In the genomic region with DNA sequence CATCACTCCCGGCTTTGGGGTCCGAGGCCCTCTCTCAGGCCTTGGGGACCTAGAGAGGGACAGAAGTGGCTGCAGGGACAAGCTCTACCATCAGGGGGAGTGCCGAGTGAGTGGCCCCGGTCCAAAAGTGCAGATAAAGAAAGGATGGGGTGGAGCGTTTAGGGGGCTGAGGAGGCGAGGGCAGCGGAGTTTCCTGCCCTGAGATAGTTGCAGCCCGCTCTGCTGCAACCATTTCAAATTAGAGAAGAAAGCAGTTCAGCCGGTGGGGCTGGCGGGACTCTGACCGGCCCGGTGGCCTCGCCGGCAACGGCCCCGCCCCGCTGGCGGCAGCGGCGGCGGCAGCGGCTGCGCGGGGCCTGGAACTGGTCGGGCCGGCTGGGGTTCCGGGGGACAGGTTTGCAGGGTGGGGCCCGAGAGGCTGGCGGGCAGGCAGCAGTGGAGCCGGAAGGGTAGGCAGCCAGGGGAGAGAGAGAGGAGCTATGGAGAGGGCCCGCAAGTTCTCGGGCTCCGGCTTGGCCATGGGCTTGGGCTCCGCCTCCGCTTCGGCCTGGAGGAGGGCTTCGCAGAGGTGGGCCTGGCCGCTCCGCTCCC, we compare ENCODE assay signal across 8 cellular contexts. TPM values are rescaled to one million over a fixed set of nuclear protein-coding genes. Genes with fewer than 3 reads are reported as not detected.
A peak's percentile ranks its signal among the peaks of the same experiment; 100 is the strongest.
DNase-seq lines count a peak whose midpoint lies in the region; ATAC-seq and TF ChIP-seq lines count a peak whose summit lies in the region.

No MANE protein-coding gene starts in this region.

- H3K27me3 Mint-ChIP-seq in T-helper 17 cell (no peaks in the 10 kb centered on the region), immature natural killer cell (ENCODE audit: low read depth in 3 of 3) (peaks cover 3 to 6% (median 3%) of the 10 kb centered on the region in 3 donors)

- H3K36me3 Mint-ChIP-seq in T-helper 17 cell (ENCODE audit: low read depth) (no peaks in the 10 kb centered on the region), immature natural killer cell (peaks cover 0 to 4% (median 0%) of the 10 kb centered on the region in 3 donors)

- H3K4me3 Mint-ChIP-seq in T-helper 17 cell, result peak overlapping the region; percentile 96
- peak overlapping the region; percentile 87 to 96 (median 91) for H3K4me3 Mint-ChIP-seq in immature natural killer cell

- 0 to 1% methylated on average over 6 to 25 of the region's 39 CpGs for WGBS in body of pancreas, 2 donors

- H3K4me1 Mint-ChIP-seq in T-helper 17 cell, result peaks cover 29% of the 10 kb centered on the region
- peaks cover 37 to 39% of the 10 kb centered on the region in 2 donors for H3K4me1 Mint-ChIP-seq in immature natural killer cell

- H3K9me3 ChIP-seq in T-helper 17 cell (ENCODE audit: control insufficient read depth, low read length, poor library complexity, severe bottlenecking) (no peaks in the 10 kb centered on the region), body of pancreas (no peaks in the 10 kb centered on the region)

- H3K27ac Mint-ChIP-seq in T-helper 17 cell (peak overlapping the region; percentile 89), immature natural killer cell (peak overlapping the region; percentile 71 to 95 (median 84))

- ATAC-seq in GM21381 (IDR thresholded peaks at IDR 0.05; ENCODE audit: unreplicated experiment) (peak; percentile 41), T-helper 17 cell (peak; percentile 39), body of pancreas (peak; percentile 23), GM18861 (IDR thresholded peaks at IDR 0.05; ENCODE audit: unreplicated experiment) (no peak)

- peaks cover 23% of the 10 kb centered on the region for H3K4me1 ChIP-seq in body of pancreas

- no peaks in the 10 kb centered on the region for H3K9me3 Mint-ChIP-seq in immature natural killer cell

- peak; percentile 39 to 73 (median 62) for TF ChIP-seq CTCF in body of pancreas (IDR thresholded peaks at IDR 0.05)

- H3K4me3 ChIP-seq in body of pancreas, result peak overlapping the region; percentile 1 to 31

- peak in 2 of 3 donors; percentile 35 for TF ChIP-seq POLR2A in body of pancreas (IDR thresholded peaks at IDR 0.05)

- H3K27me3 ChIP-seq in body of pancreas, result no peaks in the 10 kb centered on the region

- DNase-seq in COLO668 (lab: John Stamatoyannopoulos, UW; ENCODE audit: unreplicated experiment), result peak; percentile 57
- peak; percentile 27 to 44 for DNase-seq in Kasumi-1 (lab: John Stamatoyannopoulos, UW)
- peak in 1 of 3 donors; percentile 28 for DNase-seq in T-helper 17 cell
- DNase-seq in body of pancreas, result peak; percentile 47 to 70 (median 66)
- peak; percentile 52 to 63 (median 58) for DNase-seq in immature natural killer cell
- DNase-seq in stimulated activated CD4-positive, alpha-beta T cell treated with anti-CD3 and anti-CD28 coated beads, Interleukin-12 subunit alpha, Interleukin-12 subunit beta, amount 100 ng/mL, for 4 hours, result peak; percentile 52

- intact Hi-C loops in body of pancreas (cut with DNase I), result loop anchor here (10.0 kb wide), 1 partner anchor 103 kb away; no protein-coding TSS in a partner anchor

- peak overlapping the region; percentile 35 to 96 (median 83) for H3K27ac ChIP-seq in body of pancreas

- H3K36me3 ChIP-seq in body of pancreas (replicated peaks in 1 of 2; ENCODE audit: insufficient read depth in 1 of 2, low read depth in 2 of 2), result no peaks in the 10 kb centered on the region

RNA-seq across cellular contexts. Expression of gene DLG3, which starts 7.6 kb away (rescaled TPM):
- 10 to 100 TPM; 12.5 to 12.8 TPM for total RNA-seq in T-helper 17 cell
- total RNA-seq in body of pancreas, result 10 to 100 TPM; 26.0 to 26.7 TPM
- polyA plus RNA-seq in immature natural killer cell, result 1 to 10 TPM; 1.9 to 9.9 (median 6.6) TPM

RNA-seq across cellular contexts. Expression of gene GDPD2, which starts 29.1 kb away (rescaled TPM):
- total RNA-seq in T-helper 17 cell (not detected), body of pancreas (under 1 TPM in 1 of 2 donors, not detected in 1; 0.26 TPM)
- not detected for polyA plus RNA-seq in immature natural killer cell
